In genomic region chr7:137754076-137754851, GRCh38 we compare ENCODE assay signal across 14 cellular contexts.
DNase-seq lines count a peak whose midpoint lies in the region; ATAC-seq and TF ChIP-seq lines count a peak whose summit lies in the region.
"Had no signal": no experiment of that assay in that cellular context is flagged by ENCODE, and none has a peak within 500 bp of the region (broad histone marks: within the 10 kb centered on the region; RNA-seq: fewer than 3 reads in every experiment).

No MANE protein-coding gene starts in this region.

- 43 to 44% methylated on average over 4 to 10 of the region's 10 CpGs for WGBS in endodermal cell (ENCODE audit: insufficient coverage in 1 of 2, insufficient read length in 1 of 2), 2 experiments

- H3K4me1 Mint-ChIP-seq in endodermal cell (peaks cover 39% of the 10 kb centered on the region), progenitor cell of endocrine pancreas (ENCODE audit: low read depth) (peaks cover 42% of the 10 kb centered on the region)
- H3K4me1 Mint-ChIP-seq: activated CD4-positive, alpha-beta T cell treated with anti-CD3 and anti-CD28 coated beads, Interleukin-2, amount 10 ng/mL, durations not matched to agents 24 days and 14 days; activated naive CD4-positive, alpha-beta T cell treated with anti-CD3 and anti-CD28 coated beads, Interleukin-2, amount 10 ng/mL, durations not matched to agents 7 days and 5 days; stimulated activated effector memory CD8-positive, alpha-beta T cell treated with anti-CD3 and anti-CD28 coated beads, Interleukin-12 subunit alpha, Interleukin-12 subunit beta, amount 100 ng/mL, for 72 hours had no signal

- H3K27me3 Mint-ChIP-seq in endodermal cell (ENCODE audit: insufficient read depth) (no peaks in the 10 kb centered on the region), progenitor cell of endocrine pancreas (peaks cover 12% of the 10 kb centered on the region)
- H3K27me3 Mint-ChIP-seq: activated CD4-positive, alpha-beta T cell treated with anti-CD3 and anti-CD28 coated beads, Interleukin-2, amount 10 ng/mL, durations not matched to agents 24 days and 14 days had no signal

- H3K27ac ChIP-seq in endodermal cell (ENCODE audit: low read depth, low read length), result peak overlapping the region; percentile 33

- TF ChIP-seq CTCF in endodermal cell (conservative IDR thresholded peaks at IDR 0.05) (no peak), progenitor cell of endocrine pancreas (IDR thresholded peaks at IDR 0.05; ENCODE audit: unreplicated experiment) (no peak)

- no peaks in the 10 kb centered on the region for H3K36me3 ChIP-seq in endodermal cell (ENCODE audit: control insufficient read depth, insufficient read depth, low read length)

- peaks cover 6% of the 10 kb centered on the region for H3K9me3 Mint-ChIP-seq in endodermal cell
- H3K9me3 Mint-ChIP-seq in progenitor cell of endocrine pancreas (ENCODE audit: low read depth), result no peaks in the 10 kb centered on the region
- H3K9me3 Mint-ChIP-seq: activated CD4-positive, alpha-beta T cell treated with anti-CD3 and anti-CD28 coated beads, Interleukin-2, amount 10 ng/mL, durations not matched to agents 24 days and 14 days; activated naive CD4-positive, alpha-beta T cell treated with anti-CD3 and anti-CD28 coated beads, Interleukin-2, amount 10 ng/mL, durations not matched to agents 7 days and 5 days; CD4-positive, alpha-beta T cell; mesothelial cell of epicardium had no signal

- no peaks in the 10 kb centered on the region for H3K27me3 ChIP-seq in endodermal cell (ENCODE audit: control insufficient read depth, insufficient read depth, low read length, poor library complexity, severe bottlenecking)

- DNase-seq in NCI-H146 (lab: John Stamatoyannopoulos, UW) (peak; percentile 90), endodermal cell (peak; percentile 59), progenitor cell of endocrine pancreas (ENCODE audit: low spot score, unreplicated experiment) (no peak), A172 (ENCODE audit: low spot score) (no peak)
- DNase-seq: activated CD4-positive, alpha-beta T cell treated with anti-CD3 and anti-CD28 coated beads, Interleukin-2, amount 10 ng/mL, durations not matched to agents 24 days and 14 days; activated naive CD4-positive, alpha-beta T cell treated with anti-CD3 and anti-CD28 coated beads, Interleukin-2, amount 10 ng/mL, durations not matched to agents 7 days and 5 days; CD4-positive, alpha-beta T cell; SIG-M5 had no signal

- H3K36me3 Mint-ChIP-seq in endodermal cell (ENCODE audit: low read depth), result no peaks in the 10 kb centered on the region
- no peaks in the 10 kb centered on the region for H3K36me3 Mint-ChIP-seq in progenitor cell of endocrine pancreas (ENCODE audit: insufficient read depth)
- H3K36me3 Mint-ChIP-seq: activated naive CD4-positive, alpha-beta T cell treated with anti-CD3 and anti-CD28 coated beads, Interleukin-2, amount 10 ng/mL, durations not matched to agents 7 days and 5 days; mesothelial cell of epicardium; stimulated activated effector memory CD8-positive, alpha-beta T cell treated with anti-CD3 and anti-CD28 coated beads, Interleukin-12 subunit alpha, Interleukin-12 subunit beta, amount 100 ng/mL, for 72 hours had no signal

- peak; percentile 53 for ATAC-seq in GM18907 (IDR thresholded peaks at IDR 0.05; ENCODE audit: unreplicated experiment)
- ATAC-seq in HG03039 (IDR thresholded peaks at IDR 0.05; ENCODE audit: unreplicated experiment), result no peak
- ATAC-seq in HG02870 (IDR thresholded peaks at IDR 0.05; ENCODE audit: unreplicated experiment), result no peak
- ATAC-seq in GM19035 (IDR thresholded peaks at IDR 0.05; ENCODE audit: unreplicated experiment), result no peak
- ATAC-seq: stimulated activated effector memory CD8-positive, alpha-beta T cell treated with anti-CD3 and anti-CD28 coated beads, Interleukin-12 subunit alpha, Interleukin-12 subunit beta, amount 100 ng/mL, for 72 hours had no signal

- H3K27ac Mint-ChIP-seq in endodermal cell (no peak overlapping the region), progenitor cell of endocrine pancreas (no peak overlapping the region)
- H3K27ac Mint-ChIP-seq: activated CD4-positive, alpha-beta T cell treated with anti-CD3 and anti-CD28 coated beads, Interleukin-2, amount 10 ng/mL, durations not matched to agents 24 days and 14 days; activated naive CD4-positive, alpha-beta T cell treated with anti-CD3 and anti-CD28 coated beads, Interleukin-2, amount 10 ng/mL, durations not matched to agents 7 days and 5 days; CD4-positive, alpha-beta T cell; mesothelial cell of epicardium; stimulated activated effector memory CD8-positive, alpha-beta T cell treated with anti-CD3 and anti-CD28 coated beads, Interleukin-12 subunit alpha, Interleukin-12 subunit beta, amount 100 ng/mL, for 72 hours had no signal

- H3K4me3 Mint-ChIP-seq in endodermal cell (no peak overlapping the region), progenitor cell of endocrine pancreas (ENCODE audit: low read depth) (peak overlapping the region; percentile 17)
- H3K4me3 Mint-ChIP-seq: activated CD4-positive, alpha-beta T cell treated with anti-CD3 and anti-CD28 coated beads, Interleukin-2, amount 10 ng/mL, durations not matched to agents 24 days and 14 days; activated naive CD4-positive, alpha-beta T cell treated with anti-CD3 and anti-CD28 coated beads, Interleukin-2, amount 10 ng/mL, durations not matched to agents 7 days and 5 days; CD4-positive, alpha-beta T cell; mesothelial cell of epicardium; stimulated activated effector memory CD8-positive, alpha-beta T cell treated with anti-CD3 and anti-CD28 coated beads, Interleukin-12 subunit alpha, Interleukin-12 subunit beta, amount 100 ng/mL, for 72 hours had no signal

- H3K4me3 ChIP-seq in endodermal cell (ENCODE audit: low read length), result no peak overlapping the region

- H3K4me1 ChIP-seq in endodermal cell (ENCODE audit: control insufficient read depth, insufficient read depth, low read length), result peaks cover 11% of the 10 kb centered on the region

- H3K9me3 ChIP-seq in endodermal cell (ENCODE audit: control insufficient read depth, low read length), result peaks cover 8% of the 10 kb centered on the region

- no peak overlapping the region for H3K9ac ChIP-seq in endodermal cell (ENCODE audit: extremely low read depth, low read length, poor library complexity, severe bottlenecking)

Comparison
In these comparisons a context has a peak if more than half of its experiments do, and no peak if none do; other contexts are left out.
1. DNase-seq: peak in NCI-H146 (single experiment) and endodermal cell (single experiment); none in progenitor cell of endocrine pancreas (single experiment) and A172 (single experiment).